In genomic region chr10:30537586-30537985, GRCh38 we compare ENCODE assay signal across 2 cellular contexts.
TF ChIP-seq lines count a peak whose summit lies in the region.

No MANE protein-coding gene starts in this region.

TF ChIP-seq in HCT116, 20 proteins besides CTCF, POLR2A, EP300 and RAD21 (continued from another document):
- TF ChIP-seq, protein P1, sequence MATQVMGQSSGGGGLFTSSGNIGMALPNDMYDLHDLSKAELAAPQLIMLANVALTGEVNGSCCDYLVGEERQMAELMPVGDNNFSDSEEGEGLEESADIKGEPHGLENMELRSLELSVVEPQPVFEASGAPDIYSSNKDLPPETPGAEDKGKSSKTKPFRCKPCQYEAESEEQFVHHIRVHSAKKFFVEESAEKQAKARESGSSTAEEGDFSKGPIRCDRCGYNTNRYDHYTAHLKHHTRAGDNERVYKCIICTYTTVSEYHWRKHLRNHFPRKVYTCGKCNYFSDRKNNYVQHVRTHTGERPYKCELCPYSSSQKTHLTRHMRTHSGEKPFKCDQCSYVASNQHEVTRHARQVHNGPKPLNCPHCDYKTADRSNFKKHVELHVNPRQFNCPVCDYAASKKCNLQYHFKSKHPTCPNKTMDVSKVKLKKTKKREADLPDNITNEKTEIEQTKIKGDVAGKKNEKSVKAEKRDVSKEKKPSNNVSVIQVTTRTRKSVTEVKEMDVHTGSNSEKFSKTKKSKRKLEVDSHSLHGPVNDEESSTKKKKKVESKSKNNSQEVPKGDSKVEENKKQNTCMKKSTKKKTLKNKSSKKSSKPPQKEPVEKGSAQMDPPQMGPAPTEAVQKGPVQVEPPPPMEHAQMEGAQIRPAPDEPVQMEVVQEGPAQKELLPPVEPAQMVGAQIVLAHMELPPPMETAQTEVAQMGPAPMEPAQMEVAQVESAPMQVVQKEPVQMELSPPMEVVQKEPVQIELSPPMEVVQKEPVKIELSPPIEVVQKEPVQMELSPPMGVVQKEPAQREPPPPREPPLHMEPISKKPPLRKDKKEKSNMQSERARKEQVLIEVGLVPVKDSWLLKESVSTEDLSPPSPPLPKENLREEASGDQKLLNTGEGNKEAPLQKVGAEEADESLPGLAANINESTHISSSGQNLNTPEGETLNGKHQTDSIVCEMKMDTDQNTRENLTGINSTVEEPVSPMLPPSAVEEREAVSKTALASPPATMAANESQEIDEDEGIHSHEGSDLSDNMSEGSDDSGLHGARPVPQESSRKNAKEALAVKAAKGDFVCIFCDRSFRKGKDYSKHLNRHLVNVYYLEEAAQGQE (IDR thresholded peaks at IDR 0.05; ENCODE audit: low read depth): no peak
- TF ChIP-seq CEBPB (IDR thresholded peaks at IDR 0.05; ENCODE audit: low read depth) (no peak), POLR2AphosphoS5 (IDR thresholded peaks at IDR 0.05; ENCODE audit: low read depth, low read length) (no peak)
- TF ChIP-seq, protein P2, sequence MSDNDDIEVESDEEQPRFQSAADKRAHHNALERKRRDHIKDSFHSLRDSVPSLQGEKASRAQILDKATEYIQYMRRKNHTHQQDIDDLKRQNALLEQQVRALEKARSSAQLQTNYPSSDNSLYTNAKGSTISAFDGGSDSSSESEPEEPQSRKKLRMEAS (IDR thresholded peaks at IDR 0.05): no peak

TF ChIP-seq in liver, 16 proteins besides CTCF, POLR2A, EP300 and RAD21 (continued from another document):
- TF ChIP-seq GABPA (IDR thresholded peaks at IDR 0.05 in 1 of 2, conservative IDR thresholded peaks at IDR 0.05 in 1 of 2) (peak in 1 of 2 donors; percentile 39), SP1 (IDR thresholded peaks at IDR 0.05) (peak; percentile 17), YY1 (IDR thresholded peaks at IDR 0.05) (peak; percentile 68), HNF4G (IDR thresholded peaks at IDR 0.05) (no peak), NR2F2 (IDR thresholded peaks at IDR 0.05) (peak; percentile 17)
- TF ChIP-seq, protein P3, sequence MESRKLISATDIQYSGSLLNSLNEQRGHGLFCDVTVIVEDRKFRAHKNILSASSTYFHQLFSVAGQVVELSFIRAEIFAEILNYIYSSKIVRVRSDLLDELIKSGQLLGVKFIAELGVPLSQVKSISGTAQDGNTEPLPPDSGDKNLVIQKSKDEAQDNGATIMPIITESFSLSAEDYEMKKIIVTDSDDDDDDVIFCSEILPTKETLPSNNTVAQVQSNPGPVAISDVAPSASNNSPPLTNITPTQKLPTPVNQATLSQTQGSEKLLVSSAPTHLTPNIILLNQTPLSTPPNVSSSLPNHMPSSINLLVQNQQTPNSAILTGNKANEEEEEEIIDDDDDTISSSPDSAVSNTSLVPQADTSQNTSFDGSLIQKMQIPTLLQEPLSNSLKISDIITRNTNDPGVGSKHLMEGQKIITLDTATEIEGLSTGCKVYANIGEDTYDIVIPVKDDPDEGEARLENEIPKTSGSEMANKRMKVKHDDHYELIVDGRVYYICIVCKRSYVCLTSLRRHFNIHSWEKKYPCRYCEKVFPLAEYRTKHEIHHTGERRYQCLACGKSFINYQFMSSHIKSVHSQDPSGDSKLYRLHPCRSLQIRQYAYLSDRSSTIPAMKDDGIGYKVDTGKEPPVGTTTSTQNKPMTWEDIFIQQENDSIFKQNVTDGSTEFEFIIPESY (IDR thresholded peaks at IDR 0.05): peak; percentile 12
